Comparison of ENCODE assay signal across 8 cellular contexts in the genomic region with DNA sequence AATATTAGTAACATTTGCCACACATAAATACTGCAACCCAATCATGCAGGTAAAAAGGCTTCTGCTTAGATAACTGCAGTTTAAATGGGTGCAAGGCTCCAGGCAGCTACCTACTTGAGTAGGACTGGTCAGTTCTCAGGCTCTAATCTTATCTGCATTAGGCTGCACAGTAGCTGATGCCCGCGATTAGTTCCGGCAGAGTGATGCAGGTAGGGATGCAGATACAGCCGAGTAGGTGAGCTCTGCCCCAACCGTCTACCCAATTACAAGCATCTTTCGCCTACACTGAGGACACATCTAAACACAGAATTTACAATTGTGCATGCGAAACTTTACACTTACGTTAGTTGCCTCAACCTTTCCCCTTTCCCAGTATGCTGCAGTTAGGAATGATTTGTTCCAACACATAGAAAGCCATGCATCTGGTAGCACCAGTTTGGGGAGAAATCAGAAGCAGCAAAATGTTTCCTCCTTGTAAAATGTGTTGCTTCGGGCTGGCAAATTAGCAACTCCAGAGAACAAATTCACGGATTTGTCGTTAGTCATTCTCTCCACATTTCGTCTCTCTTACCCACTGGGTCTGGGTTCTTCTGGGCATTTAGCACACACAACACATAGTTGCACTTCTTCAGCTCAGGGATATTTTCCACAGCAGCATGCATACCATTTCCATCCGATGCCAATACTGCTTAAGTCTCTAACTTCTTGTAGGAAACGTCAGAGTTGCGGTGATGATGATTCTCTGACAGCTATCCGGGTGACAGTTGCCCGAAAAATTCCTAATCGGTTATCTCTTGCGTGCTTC. TPM values are rescaled to one million over a fixed set of nuclear protein-coding genes. Genes with fewer than 3 reads are reported as not detected.
DNase-seq lines count a peak whose midpoint lies in the region; ATAC-seq and TF ChIP-seq lines count a peak whose summit lies in the region.

No MANE protein-coding gene starts in this region.

- peak overlapping the region; percentile 73 for H3K4me2 ChIP-seq in SK-N-SH

- peaks cover 7% of the 10 kb centered on the region for H3K4me1 Mint-ChIP-seq in activated CD4-positive, alpha-beta memory T cell treated with anti-CD3 and anti-CD28 coated beads for 36 hours (ENCODE audit: low read depth)

- H3F3A ChIP-seq in SK-N-SH (replicated peaks; ENCODE audit: insufficient read depth) = peaks cover 7% of the 10 kb centered on the region

- WGBS in SK-N-SH (ENCODE audit: low lambda C conversion rate) = under 1% methylated on average over 17 of the region's 19 CpGs

- CTCF ChIA-PET in SK-N-SH (lab: Yijun Ruan, JAX) = interaction anchor here (1.2 to 1.9 kb wide), 4 partner anchors 9 to 1303 kb away, joined by 3 to 5 read pairs (median 4); no protein-coding TSS in a partner anchor
- CTCF ChIA-PET in activated CD4-positive, alpha-beta memory T cell treated with anti-CD3 and anti-CD28 coated beads for 36 hours (lab: Charles Lee) = interaction anchor here (2.0 kb wide), 1 partner anchor 9 kb away, joined by 9 read pairs; no protein-coding TSS in a partner anchor

- H3K36me3 Mint-ChIP-seq in activated CD4-positive, alpha-beta memory T cell treated with anti-CD3 and anti-CD28 coated beads for 36 hours = no peaks in the 10 kb centered on the region

- no peak for ATAC-seq in HG03095 (IDR thresholded peaks at IDR 0.05; ENCODE audit: unreplicated experiment)

- H3K9me2 ChIP-seq in SK-N-SH = no peaks in the 10 kb centered on the region

- H3K4me3 ChIP-seq in H7 (ENCODE audit: insufficient read depth, low read depth, low read length) (peak overlapping the region; percentile 65), SK-N-SH (ENCODE audit: low read depth in 2 of 2, low read length in 1 of 2) (peak overlapping the region; percentile 73 to 97), cardiac muscle cell (peak overlapping the region; percentile 83), skeletal muscle tissue (ENCODE audit: low read length in 3 of 3) (peak overlapping the region; percentile 85 to 89 (median 88))

- DNase-seq in G401 (ENCODE audit: low spot score) (peak; percentile 86), H7 (peak; percentile 16), SK-N-SH (peak; percentile 16), cardiac muscle cell (ENCODE audit: low read depth in 1 of 2, low spot score in 1 of 2) (peak; percentile 5 to 6), NCI-H2107 treated with DMSO at 0.1 percent for 48 hours (lab: John Stamatoyannopoulos, UW; ENCODE audit: unreplicated experiment) (no peak)
- no peak for DNase-seq in activated CD4-positive, alpha-beta memory T cell treated with anti-CD3 and anti-CD28 coated beads for 36 hours

- POLR2A ChIA-PET in SK-N-SH (lab: Yijun Ruan, JAX) = interaction anchor here (0.6 kb wide), 1 partner anchor 1937 kb away, joined by 3 read pairs; no protein-coding TSS in a partner anchor
- POLR2A ChIA-PET in activated CD4-positive, alpha-beta memory T cell treated with anti-CD3 and anti-CD28 coated beads for 36 hours (lab: Charles Lee) = no interaction called here

- H3K27ac ChIP-seq in SK-N-SH (ENCODE audit: low read depth in 2 of 2, low read length in 1 of 2) = peak overlapping the region; percentile 29 to 46
- no peak overlapping the region for H3K27ac ChIP-seq in cardiac muscle cell
- no peak overlapping the region for H3K27ac ChIP-seq in skeletal muscle tissue (ENCODE audit: low read depth, low read length)

- no peak overlapping the region for H3K27ac Mint-ChIP-seq in activated CD4-positive, alpha-beta memory T cell treated with anti-CD3 and anti-CD28 coated beads for 36 hours

- no peaks in the 10 kb centered on the region for H3K9me3 Mint-ChIP-seq in activated CD4-positive, alpha-beta memory T cell treated with anti-CD3 and anti-CD28 coated beads for 36 hours

- intact Hi-C loops in activated CD4-positive, alpha-beta memory T cell treated with anti-CD3 and anti-CD28 coated beads for 36 hours (cut with micrococcal nuclease) = no loop called here

- in situ Hi-C loops in G401 (cut with HindIII; ENCODE audit: low sequenced_read_pairs) = no loop called here

- H3K9ac ChIP-seq in SK-N-SH = peak overlapping the region; percentile 51
- H3K9ac ChIP-seq in skeletal muscle tissue (ENCODE audit: low read depth in 1 of 3, low read length in 3 of 3) = peak overlapping the region; percentile 75 to 81 (median 80)

- H3K27me3 ChIP-seq in H7 (ENCODE audit: control insufficient read depth, insufficient read depth, low read length) = peaks cover 23% of the 10 kb centered on the region
- H3K27me3 ChIP-seq in SK-N-SH (ENCODE audit: insufficient read depth) = no peaks in the 10 kb centered on the region
- H3K27me3 ChIP-seq in cardiac muscle cell = no peaks in the 10 kb centered on the region
- H3K27me3 ChIP-seq in skeletal muscle tissue (ENCODE audit: control insufficient read depth in 3 of 3, insufficient read depth in 3 of 3, low read length in 3 of 3) = no peaks in the 10 kb centered on the region

- H3K27me3 Mint-ChIP-seq in activated CD4-positive, alpha-beta memory T cell treated with anti-CD3 and anti-CD28 coated beads for 36 hours = peaks cover 19% of the 10 kb centered on the region

- TF ChIP-seq CTCF in SK-N-SH (IDR thresholded peaks at IDR 0.05) (no peak), cardiac muscle cell (IDR thresholded peaks at IDR 0.05; ENCODE audit: low read depth, low read length) (no peak)

- peak overlapping the region; percentile 83 for H2AFZ ChIP-seq in SK-N-SH (ENCODE audit: low read depth)

- TF ChIP-seq RAD21 in SK-N-SH (IDR thresholded peaks at IDR 0.05; ENCODE audit: low read length) = no peak

- H3K36me3 ChIP-seq in H7 (replicated peaks; ENCODE audit: control insufficient read depth, insufficient read depth, low read length) (no peaks in the 10 kb centered on the region), SK-N-SH (replicated peaks in 1 of 2; ENCODE audit: control insufficient read depth in 1 of 2, insufficient read depth in 2 of 2, low read length in 1 of 2) (no peaks in the 10 kb centered on the region), cardiac muscle cell (no peaks in the 10 kb centered on the region), skeletal muscle tissue (ENCODE audit: control insufficient read depth in 3 of 3, insufficient read depth in 3 of 3, low read length in 3 of 3) (no peaks in the 10 kb centered on the region)

- no peak overlapping the region for H3K4me3 Mint-ChIP-seq in activated CD4-positive, alpha-beta memory T cell treated with anti-CD3 and anti-CD28 coated beads for 36 hours

- H3K9me3 ChIP-seq in SK-N-SH = no peaks in the 10 kb centered on the region
- no peaks in the 10 kb centered on the region for H3K9me3 ChIP-seq in cardiac muscle cell (ENCODE audit: low read depth)
- H3K9me3 ChIP-seq in skeletal muscle tissue (ENCODE audit: control insufficient read depth in 3 of 3, low read length in 3 of 3) = no peaks in the 10 kb centered on the region

- no peak for TF ChIP-seq EP300 in SK-N-SH (IDR thresholded peaks at IDR 0.05; ENCODE audit: borderline replicate concordance in 1 of 2, low read depth in 1 of 2, low read length in 1 of 2)

- H3K4me1 ChIP-seq in SK-N-SH (ENCODE audit: control insufficient read depth in 1 of 2, insufficient read depth in 2 of 2, low read depth in 1 of 2, low read length in 1 of 2) (peaks cover 0 to 12% of the 10 kb centered on the region in 2 experiments; a peak in 2 of 4 replicates), cardiac muscle cell (ENCODE audit: low read depth) (peaks cover 8% of the 10 kb centered on the region), skeletal muscle tissue (ENCODE audit: control insufficient read depth in 3 of 3, insufficient read depth in 3 of 3, low read length in 3 of 3) (peaks cover 3 to 15% (median 13%) of the 10 kb centered on the region in 3 donors)

- no peaks in the 10 kb centered on the region for H4K20me1 ChIP-seq in SK-N-SH (ENCODE audit: insufficient read depth)

- no peaks in the 10 kb centered on the region for H3K79me2 ChIP-seq in SK-N-SH (ENCODE audit: insufficient read depth)

TF ChIP-seq in SK-N-SH, 30 proteins besides CTCF, POLR2A, EP300 and RAD21 (continues in another document):
- TF ChIP-seq SIN3A (IDR thresholded peaks at IDR 0.05; ENCODE audit: borderline replicate concordance, low read depth, low read length) (no peak), FOSL2 (IDR thresholded peaks at IDR 0.05; ENCODE audit: borderline replicate concordance, low read depth) (no peak), MAX (IDR thresholded peaks at IDR 0.05; ENCODE audit: low read depth) (no peak; the same call in 1 of the 2 replicates), POLR2AphosphoS5 (IDR thresholded peaks at IDR 0.05; ENCODE audit: low read depth, low read length) (no peak), NRF1 (IDR thresholded peaks at IDR 0.05; ENCODE audit: low read depth, low read length) (no peak)
- TF ChIP-seq, protein P1, sequence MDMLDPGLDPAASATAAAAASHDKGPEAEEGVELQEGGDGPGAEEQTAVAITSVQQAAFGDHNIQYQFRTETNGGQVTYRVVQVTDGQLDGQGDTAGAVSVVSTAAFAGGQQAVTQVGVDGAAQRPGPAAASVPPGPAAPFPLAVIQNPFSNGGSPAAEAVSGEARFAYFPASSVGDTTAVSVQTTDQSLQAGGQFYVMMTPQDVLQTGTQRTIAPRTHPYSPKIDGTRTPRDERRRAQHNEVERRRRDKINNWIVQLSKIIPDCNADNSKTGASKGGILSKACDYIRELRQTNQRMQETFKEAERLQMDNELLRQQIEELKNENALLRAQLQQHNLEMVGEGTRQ (IDR thresholded peaks at IDR 0.05; ENCODE audit: borderline replicate concordance, low read depth, low read length) = no peak

RNA-seq across cellular contexts. Expression of gene PCDH9, which starts 0.5 kb away (rescaled TPM):
- under 0.01 TPM in 1 of 2 replicates, not detected in the other for total RNA-seq in G401 (2014; rRNA removed; shearing (Covaris generic))
- total RNA-seq in H7 (2014; rRNA removed; shearing (Covaris generic)) = 0.07 and 0.14 TPM in 2 replicates
- polyA plus RNA-seq in SK-N-SH (2012; rRNA removed) (1.3 and 1.9 TPM in 2 replicates), cardiac muscle cell (1.6 and 4.2 TPM in 2 replicates)
- 1.7 and 1.8 TPM in 2 replicates for polyA plus RNA-seq in SK-N-SH (2012; cell fraction: cytosol; rRNA removed)
- 0.61 and 1.3 TPM in 2 replicates for polyA plus RNA-seq in SK-N-SH (2012; cell fraction: nucleus; rRNA removed)
- total RNA-seq in cardiac muscle cell (2.3 and 2.4 TPM in 2 replicates), skeletal muscle tissue (6.8 TPM)
- total RNA-seq in activated CD4-positive, alpha-beta memory T cell treated with anti-CD3 and anti-CD28 coated beads for 36 hours = under 1 TPM; under 0.01 to 0.02 TPM

Comparison
In these comparisons a context has a peak if more than half of its experiments do, and no peak if none do; other contexts are left out.
1. DNase-seq: peak in G401 (single experiment), H7 (single experiment), SK-N-SH (single experiment) and cardiac muscle cell (2 of 2); none in activated CD4-positive, alpha-beta memory T cell treated with anti-CD3 and anti-CD28 coated beads for 36 hours (single experiment) and NCI-H2107 treated with DMSO at 0.1 percent for 48 hours (single experiment).
2. H3K27ac ChIP-seq: peak in SK-N-SH (2 of 2); none in cardiac muscle cell (single experiment) and skeletal muscle tissue (single experiment).
3. Peak in every context shown above with its lines, with median percentiles within 50 percentile points of each other: H3K4me3 ChIP-seq.